Comparison of ENCODE assay signal across 21 cellular contexts in genomic region chr12:95663525-95663924, GRCh38.
DNase-seq lines count a peak whose midpoint lies in the region; ATAC-seq, FAIRE-seq and TF ChIP-seq lines count a peak whose summit lies in the region.
"Had no signal": no experiment of that assay in that cellular context is flagged by ENCODE, and none has a peak within 500 bp of the region (broad histone marks: within the 10 kb centered on the region; RNA-seq: fewer than 3 reads in every experiment).

No MANE protein-coding gene starts in this region.

- POLR2A ChIA-PET in PC-9 (lab: Charles Lee; ENCODE audit: unreplicated experiment), result interaction anchor here (0.8 kb wide), 1 partner anchor 110 kb away, joined by 7 read pairs; no protein-coding TSS in a partner anchor
- POLR2A ChIA-PET in HepG2 (lab: Yijun Ruan, JAX), result no interaction called here
- POLR2A ChIA-PET in naive thymus-derived CD8-positive, alpha-beta T cell (lab: Charles Lee), result no interaction called here

- H3K4me3 ChIP-seq in PC-9, result no peak overlapping the region
- no peak overlapping the region for H3K4me3 ChIP-seq in HepG2 (replicated peaks in 1 of 3; ENCODE audit: insufficient read depth in 1 of 3, low read depth in 2 of 3, low read length in 3 of 3)
- H3K4me3 ChIP-seq in testis, result no peak overlapping the region
- H3K4me3 ChIP-seq: GM23338, K562 had no signal

- no peaks in the 10 kb centered on the region for H3K4me1 Mint-ChIP-seq in activated T-cell treated with anti-CD3 and anti-CD28 coated beads, Interleukin-2, amount 50 U/mL, for 24 hours (ENCODE audit: low read depth)
- no peaks in the 10 kb centered on the region for H3K4me1 Mint-ChIP-seq in naive thymus-derived CD8-positive, alpha-beta T cell
- H3K4me1 Mint-ChIP-seq: activated CD4-positive, alpha-beta T cell treated with anti-CD3 and anti-CD28 coated beads for 36 hours; stimulated activated effector memory CD8-positive, alpha-beta T cell treated with anti-CD3 and anti-CD28 coated beads, Interleukin-12 subunit alpha, Interleukin-12 subunit beta, amount 100 ng/mL, for 72 hours had no signal

- peaks cover 9% of the 10 kb centered on the region for H3F3A ChIP-seq in PC-9 (ENCODE audit: insufficient read depth, low read depth)

- H3K9ac ChIP-seq in HepG2 (ENCODE audit: insufficient read depth, low read depth, low read length), result no peak overlapping the region
- H3K9ac ChIP-seq: SK-N-SH had no signal

- no peaks in the 10 kb centered on the region for H3K4me1 ChIP-seq in PC-9 (replicated peaks; ENCODE audit: insufficient read depth)
- H3K4me1 ChIP-seq in HepG2 (ENCODE audit: insufficient read depth, low read length), result peaks cover 7% of the 10 kb centered on the region; the same call in 1 of the 2 replicates
- H3K4me1 ChIP-seq in testis, result peaks cover 17% of the 10 kb centered on the region

- intact Hi-C loops in PC-9 (cut with micrococcal nuclease; ENCODE audit: unreplicated experiment), result no loop called here
- intact Hi-C loops in HepG2 (cut with micrococcal nuclease; ENCODE audit: unreplicated experiment), result no loop called here
- intact Hi-C loops in testis (cut with DNase I; ENCODE audit: low total_unique reads), result no loop called here

- TF ChIP-seq POLR2A in HepG2 (IDR thresholded peaks at IDR 0.05; ENCODE audit: insufficient read depth in 1 of 2, low read depth in 2 of 2, low read length in 2 of 2) (no peak), testis (IDR thresholded peaks at IDR 0.05) (no peak)

- H3K27ac Mint-ChIP-seq in activated T-cell treated with anti-CD3 and anti-CD28 coated beads, Interleukin-2, amount 50 U/mL, for 24 hours, result no peak overlapping the region
- no peak overlapping the region for H3K27ac Mint-ChIP-seq in naive thymus-derived CD8-positive, alpha-beta T cell
- H3K27ac Mint-ChIP-seq: activated CD4-positive, alpha-beta T cell treated with anti-CD3 and anti-CD28 coated beads for 36 hours; activated naive CD4-positive, alpha-beta T cell treated with anti-CD3 and anti-CD28 coated beads for 36 hours; GM23338; stimulated activated effector memory CD8-positive, alpha-beta T cell treated with anti-CD3 and anti-CD28 coated beads, Interleukin-12 subunit alpha, Interleukin-12 subunit beta, amount 100 ng/mL, for 72 hours had no signal

- no peaks in the 10 kb centered on the region for H3K36me3 Mint-ChIP-seq in activated T-cell treated with anti-CD3 and anti-CD28 coated beads, Interleukin-2, amount 50 U/mL, for 24 hours (ENCODE audit: low read depth)
- H3K36me3 Mint-ChIP-seq in naive thymus-derived CD8-positive, alpha-beta T cell, result no peaks in the 10 kb centered on the region

- BruUV-seq in PC-9 (replicated peaks; lab: Mats Ljungman, UMichigan) (no TSS peak), HepG2 (replicated peaks; lab: Mats Ljungman, UMichigan) (no TSS peak)

- TF ChIP-seq CTCF in PC-9 (conservative IDR thresholded peaks at IDR 0.05), result no peak
- TF ChIP-seq CTCF in HepG2 (CRISPR knock-in tag; IDR thresholded peaks at IDR 0.05), result no peak
- no peak for TF ChIP-seq CTCF in testis (IDR thresholded peaks at IDR 0.05)

- H2AFZ ChIP-seq in PC-9 (no peak overlapping the region), HepG2 (ENCODE audit: low read length) (no peak overlapping the region)
- H2AFZ ChIP-seq: GM23338 had no signal

- no peaks in the 10 kb centered on the region for H4K20me1 ChIP-seq in PC-9 (ENCODE audit: insufficient read depth)
- no peaks in the 10 kb centered on the region for H4K20me1 ChIP-seq in HepG2 (ENCODE audit: insufficient read depth, low read length)

- H3K27me3 Mint-ChIP-seq in activated T-cell treated with anti-CD3 and anti-CD28 coated beads, Interleukin-2, amount 50 U/mL, for 24 hours, result peaks cover under 1% of the 10 kb centered on the region
- peaks cover 0 to 9% (median 1%) of the 10 kb centered on the region in 5 donors for H3K27me3 Mint-ChIP-seq in naive thymus-derived CD8-positive, alpha-beta T cell

- ATAC-seq in HepG2, result no peak
- ATAC-seq in naive thymus-derived CD8-positive, alpha-beta T cell, result no peak
- ATAC-seq: activated CD4-positive, alpha-beta T cell treated with anti-CD3 and anti-CD28 coated beads for 36 hours; GM23338; K562; Panc1; stimulated activated effector memory CD8-positive, alpha-beta T cell treated with anti-CD3 and anti-CD28 coated beads, Interleukin-12 subunit alpha, Interleukin-12 subunit beta, amount 100 ng/mL, for 72 hours had no signal

- no peaks in the 10 kb centered on the region for H3K9me3 Mint-ChIP-seq in activated T-cell treated with anti-CD3 and anti-CD28 coated beads, Interleukin-2, amount 50 U/mL, for 24 hours
- H3K9me3 Mint-ChIP-seq in naive thymus-derived CD8-positive, alpha-beta T cell, result no peaks in the 10 kb centered on the region
- H3K9me3 Mint-ChIP-seq: activated naive CD4-positive, alpha-beta T cell treated with anti-CD3 and anti-CD28 coated beads for 36 hours; GM23338; stimulated activated effector memory CD8-positive, alpha-beta T cell treated with anti-CD3 and anti-CD28 coated beads, Interleukin-12 subunit alpha, Interleukin-12 subunit beta, amount 100 ng/mL, for 72 hours had no signal

- no peaks in the 10 kb centered on the region for H3K9me2 ChIP-seq in PC-9 (ENCODE audit: insufficient read depth)
- H3K9me2 ChIP-seq: SK-N-SH had no signal

- H3K36me3 ChIP-seq in PC-9 (ENCODE audit: low read depth), result peaks cover 41% of the 10 kb centered on the region
- H3K36me3 ChIP-seq in HepG2 (replicated peaks in 1 of 2; ENCODE audit: control insufficient read depth in 1 of 2, insufficient read depth in 2 of 2, low read length in 2 of 2), result no peaks in the 10 kb centered on the region
- H3K36me3 ChIP-seq in testis (ENCODE audit: low read depth, missing control alignments), result no peaks in the 10 kb centered on the region

- DNase-seq in PC-9 (no peak), dermis microvascular lymphatic vessel endothelial cell (ENCODE audit: low read depth in 2 of 2) (peak; percentile 56 to 96), HepG2 (ENCODE audit: low spot score) (peak; percentile 23), testis (no peak), T1000 (lab: John Stamatoyannopoulos, UW) (no peak), NCI-H146 treated with DMSO at 0.1 percent for 48 hours (lab: John Stamatoyannopoulos, UW; ENCODE audit: unreplicated experiment) (no peak)
- no peak for DNase-seq in activated T-cell treated with anti-CD3 and anti-CD28 coated beads, Interleukin-2, amount 50 U/mL, for 24 hours
- no peak for DNase-seq in naive thymus-derived CD8-positive, alpha-beta T cell
- DNase-seq: activated CD4-positive, alpha-beta T cell treated with anti-CD3 and anti-CD28 coated beads for 36 hours; activated CD8-positive, alpha-beta memory T cell treated with anti-CD3 and anti-CD28 coated beads, Interleukin-2, amount 50 U/mL, for 4 hours; activated naive CD4-positive, alpha-beta T cell treated with anti-CD3 and anti-CD28 coated beads for 36 hours; NCI-H1048; NCI-H69; occipital lobe; SK-N-SH; stimulated activated CD4-positive, alpha-beta T cell treated with anti-CD3 and anti-CD28 coated beads, Interleukin-12 subunit alpha, Interleukin-12 subunit beta, amount 100 ng/mL, for 4 hours had no signal

- FAIRE-seq in HepG2 (lab: Jason Lieb, UNC), result no peak
- FAIRE-seq: K562 had no signal

- in situ Hi-C loops in HepG2 (cut with HindIII; ENCODE audit: extremely low pct_ligation_motif_present, low pct_unique_long_range_greater_than_20kb), result no loop called here

- H3K27ac ChIP-seq in PC-9 (0 out of 2 replicates have a peak overlapping the region, but pooled peaks have one; percentile 21), HepG2 (ENCODE audit: extremely low read length, insufficient read depth, low read length) (no peak overlapping the region), testis (peak overlapping the region; percentile 46 to 71)
- H3K27ac ChIP-seq: C4-2B had no signal

- H3K4me2 ChIP-seq in PC-9 (no peak overlapping the region), HepG2 (ENCODE audit: low read depth, low read length) (no peak overlapping the region)
- H3K4me2 ChIP-seq: GM23338, SK-N-SH had no signal

- no peak overlapping the region for H3K4me3 Mint-ChIP-seq in activated T-cell treated with anti-CD3 and anti-CD28 coated beads, Interleukin-2, amount 50 U/mL, for 24 hours
- H3K4me3 Mint-ChIP-seq in naive thymus-derived CD8-positive, alpha-beta T cell, result no peak overlapping the region
- H3K4me3 Mint-ChIP-seq: activated CD4-positive, alpha-beta T cell treated with anti-CD3 and anti-CD28 coated beads for 36 hours; activated naive CD4-positive, alpha-beta T cell treated with anti-CD3 and anti-CD28 coated beads for 36 hours; GM23338; stimulated activated effector memory CD8-positive, alpha-beta T cell treated with anti-CD3 and anti-CD28 coated beads, Interleukin-12 subunit alpha, Interleukin-12 subunit beta, amount 100 ng/mL, for 72 hours had no signal

- H3K27me3 ChIP-seq in PC-9 (ENCODE audit: insufficient read depth, low read depth) (no peaks in the 10 kb centered on the region), HepG2 (ENCODE audit: control insufficient read depth in 1 of 2, insufficient read depth in 2 of 2, low read length in 2 of 2) (no peaks in the 10 kb centered on the region), testis (no peaks in the 10 kb centered on the region)

- H3K79me2 ChIP-seq in PC-9 (ENCODE audit: low read depth) (no peaks in the 10 kb centered on the region), HepG2 (ENCODE audit: insufficient read depth, low read length) (no peaks in the 10 kb centered on the region)

- TF ChIP-seq EP300 in HepG2 (IDR thresholded peaks at IDR 0.05; ENCODE audit: low read depth in 2 of 2, low read length in 2 of 2) (no peak), HepG2 (CRISPR knock-in tag; IDR thresholded peaks at IDR 0.05; ENCODE audit: borderline replicate concordance) (no peak)

- H3K9me3 ChIP-seq in PC-9 (ENCODE audit: insufficient read depth, low read depth), result no peaks in the 10 kb centered on the region
- H3K9me3 ChIP-seq in HepG2 (ENCODE audit: low read length), result no peaks in the 10 kb centered on the region
- no peaks in the 10 kb centered on the region for H3K9me3 ChIP-seq in testis
- H3K9me3 ChIP-seq: SK-N-SH had no signal

- no peak for TF ChIP-seq RAD21 in HepG2 (CRISPR knock-in tag; IDR thresholded peaks at IDR 0.05)

- 82% methylated on average over 2 of the region's 2 CpGs for WGBS in HepG2 (ENCODE audit: low lambda C conversion rate)
- WGBS in testis, 2 donors, result 28 to 43% methylated on average over 2 of the region's 2 CpGs

- CTCF ChIA-PET in PC-9 (lab: Charles Lee) (no interaction called here), HepG2 (lab: Yijun Ruan, JAX; ENCODE audit: low intra/inter-chr PET ratio, low total read pairs) (no interaction called here)

TF ChIP-seq in HepG2, 621 proteins besides CTCF, POLR2A, EP300 and RAD21 (continues in another document):
- TF ChIP-seq ZNF569 (CRISPR knock-in tag; IDR thresholded peaks at IDR 0.05; ENCODE audit: borderline replicate concordance) (no peak), RFXAP (CRISPR knock-in tag; IDR thresholded peaks at IDR 0.05; ENCODE audit: borderline replicate concordance) (no peak), ZNF619 (CRISPR knock-in tag; IDR thresholded peaks at IDR 0.05) (no peak), ZNF670 (CRISPR knock-in tag; IDR thresholded peaks at IDR 0.05; ENCODE audit: borderline replicate concordance) (no peak)

Comparison
In these comparisons a context has a peak if more than half of its experiments do, and no peak if none do; other contexts are left out.
1. DNase-seq: peak in dermis microvascular lymphatic vessel endothelial cell (2 of 2) and HepG2 (single experiment); none in PC-9 (0 of 2), testis (single experiment), activated T-cell treated with anti-CD3 and anti-CD28 coated beads, Interleukin-2, amount 50 U/mL, for 24 hours (single experiment), naive thymus-derived CD8-positive, alpha-beta T cell (0 of 10), T1000 (single experiment) and NCI-H146 treated with DMSO at 0.1 percent for 48 hours (single experiment).